In genomic region chr2:202071107-202071506, GRCh38 we compare ENCODE assay signal across 42 cellular contexts. TPM values are rescaled to one million over a fixed set of nuclear protein-coding genes. Genes with fewer than 3 reads are reported as not detected.
"Had no signal": no experiment of that assay in that cellular context is flagged by ENCODE, and none has a peak within 500 bp of the region (broad histone marks: within the 10 kb centered on the region; RNA-seq: fewer than 3 reads in every experiment).

No MANE protein-coding gene starts in this region.

- H3K4me1 ChIP-seq: adrenal gland, breast epithelium had no signal

- ATAC-seq: activated CD8-positive, alpha-beta memory T cell treated with anti-CD3 and anti-CD28 coated beads, Interleukin-2, amount 10 ng/mL, durations not matched to agents 7 days and 5 days; activated T-helper 17 cell treated with anti-CD3 and anti-CD28 coated beads, Interleukin-2, amount 50 U/mL, for 72 hours; body of pancreas; PC-3; SK-N-SH treated with all-trans-retinoic acid at 6 μM for 48 hours had no signal

- DNase-seq: activated CD4-positive, alpha-beta T cell treated with anti-CD3 and anti-CD28 coated beads for 1 hour; activated CD4-positive, alpha-beta T cell treated with anti-CD3 and anti-CD28 coated beads, Interleukin-2, amount 10 ng/mL, durations not matched to agents 7 days and 5 days; activated CD4-positive, alpha-beta T cell treated with anti-CD3 and anti-CD28 coated beads, Interleukin-2, amount 50 U/mL, for 48 hours; activated CD4-positive, CD25-positive, alpha-beta regulatory T cell; activated CD8-positive, alpha-beta memory T cell treated with anti-CD3 and anti-CD28 coated beads for 24 hours; activated CD8-positive, alpha-beta memory T cell treated with anti-CD3 and anti-CD28 coated beads, Interleukin-2, amount 10 ng/mL, durations not matched to agents 7 days and 5 days; activated effector memory CD4-positive, alpha-beta T cell treated with anti-CD3 and anti-CD28 coated beads, Interleukin-2, amount 50 U/mL, for 16 hours; activated naive CD4-positive, alpha-beta T cell; activated naive CD4-positive, alpha-beta T cell treated with anti-CD3 and anti-CD28 coated beads, Interleukin-2, amount 50 U/mL, for 16 hours; activated naive CD8-positive, alpha-beta T cell treated with anti-CD3 and anti-CD28 coated beads, Interleukin-2, amount 10 ng/mL, durations not matched to agents 7 days and 5 days; activated T-cell treated with anti-CD3 and anti-CD28 coated beads, Interleukin-2, amount 50 U/mL, for 48 hours; adrenal gland; body of pancreas; Kasumi-1; KG1; MG63; MV-4-11; NCI-H1092; NCI-H1417; NCI-H146; NCI-H187; NCI-H2029 treated with DMSO at 0.1 percent for 48 hours; NCI-H2171 treated with DMSO at 0.1 percent for 48 hours; NCI-H226; NCI-H446 treated with DMSO at 0.1 percent for 48 hours; NCI-H524; NCI-H69; NCI-H82; PC-3; Peyer's patch; RPMI8226; SIG-M5; T-helper 1 cell; T-helper 2 cell; T-helper 9 cell had no signal

- H3K27me3 Mint-ChIP-seq: activated CD8-positive, alpha-beta memory T cell treated with anti-CD3 and anti-CD28 coated beads, Interleukin-2, amount 10 ng/mL, durations not matched to agents 7 days and 5 days had no signal

- H3K27ac ChIP-seq: adrenal gland, body of pancreas, breast epithelium, Peyer's patch, VCaP had no signal

- H3K4me3 ChIP-seq: adrenal gland, body of pancreas, breast epithelium, MG63, Peyer's patch had no signal

- H3K27me3 ChIP-seq: adrenal gland, body of pancreas, breast epithelium, MG63, Peyer's patch had no signal

- H3K27ac Mint-ChIP-seq: activated CD4-positive, alpha-beta T cell treated with anti-CD3 and anti-CD28 coated beads, Interleukin-2, amount 10 ng/mL, durations not matched to agents 7 days and 5 days; activated CD8-positive, alpha-beta memory T cell treated with anti-CD3 and anti-CD28 coated beads, Interleukin-2, amount 10 ng/mL, durations not matched to agents 7 days and 5 days; activated naive CD8-positive, alpha-beta T cell treated with anti-CD3 and anti-CD28 coated beads, Interleukin-2, amount 10 ng/mL, durations not matched to agents 7 days and 5 days; activated T-helper 17 cell treated with anti-CD3 and anti-CD28 coated beads, Interleukin-2, amount 50 U/mL, for 72 hours had no signal

- H3K9me3 ChIP-seq: adrenal gland, body of pancreas, breast epithelium, MG63, Peyer's patch had no signal

- H3K36me3 Mint-ChIP-seq: activated CD8-positive, alpha-beta memory T cell treated with anti-CD3 and anti-CD28 coated beads, Interleukin-2, amount 10 ng/mL, durations not matched to agents 7 days and 5 days; activated naive CD8-positive, alpha-beta T cell treated with anti-CD3 and anti-CD28 coated beads, Interleukin-2, amount 10 ng/mL, durations not matched to agents 7 days and 5 days had no signal

- H3K9me3 Mint-ChIP-seq: activated CD4-positive, alpha-beta T cell treated with anti-CD3 and anti-CD28 coated beads, Interleukin-2, amount 10 ng/mL, durations not matched to agents 7 days and 5 days; activated naive CD8-positive, alpha-beta T cell treated with anti-CD3 and anti-CD28 coated beads, Interleukin-2, amount 10 ng/mL, durations not matched to agents 7 days and 5 days; activated T-helper 17 cell treated with anti-CD3 and anti-CD28 coated beads, Interleukin-2, amount 50 U/mL, for 72 hours had no signal

- H3K36me3 ChIP-seq: adrenal gland, breast epithelium, MG63, Peyer's patch had no signal

- H3K4me3 Mint-ChIP-seq: activated CD4-positive, alpha-beta T cell treated with anti-CD3 and anti-CD28 coated beads, Interleukin-2, amount 10 ng/mL, durations not matched to agents 7 days and 5 days; activated CD8-positive, alpha-beta memory T cell treated with anti-CD3 and anti-CD28 coated beads, Interleukin-2, amount 10 ng/mL, durations not matched to agents 7 days and 5 days; activated naive CD8-positive, alpha-beta T cell treated with anti-CD3 and anti-CD28 coated beads, Interleukin-2, amount 10 ng/mL, durations not matched to agents 7 days and 5 days; activated T-helper 17 cell treated with anti-CD3 and anti-CD28 coated beads, Interleukin-2, amount 50 U/mL, for 72 hours had no signal

- H3K4me1 Mint-ChIP-seq: activated CD4-positive, alpha-beta T cell treated with anti-CD3 and anti-CD28 coated beads, Interleukin-2, amount 10 ng/mL, durations not matched to agents 7 days and 5 days; activated naive CD8-positive, alpha-beta T cell treated with anti-CD3 and anti-CD28 coated beads, Interleukin-2, amount 10 ng/mL, durations not matched to agents 7 days and 5 days; activated T-helper 17 cell treated with anti-CD3 and anti-CD28 coated beads, Interleukin-2, amount 50 U/mL, for 72 hours had no signal

RNA-seq across cellular contexts. Expression of gene KIAA2012, which starts 1.9 kb away (rescaled TPM):
- total RNA-seq: activated CD4-positive, alpha-beta T cell treated with anti-CD3 and anti-CD28 coated beads, Interleukin-2, amount 10 ng/mL, durations not matched to agents 7 days and 5 days; activated naive CD8-positive, alpha-beta T cell treated with anti-CD3 and anti-CD28 coated beads, Interleukin-2, amount 10 ng/mL, durations not matched to agents 7 days and 5 days; activated T-helper 17 cell treated with anti-CD3 and anti-CD28 coated beads, Interleukin-2, amount 50 U/mL, for 72 hours; adrenal gland; astrocyte; body of pancreas; breast epithelium; cardiac septum; PC-3; SK-MEL-5 had no signal
